In the genomic region with DNA sequence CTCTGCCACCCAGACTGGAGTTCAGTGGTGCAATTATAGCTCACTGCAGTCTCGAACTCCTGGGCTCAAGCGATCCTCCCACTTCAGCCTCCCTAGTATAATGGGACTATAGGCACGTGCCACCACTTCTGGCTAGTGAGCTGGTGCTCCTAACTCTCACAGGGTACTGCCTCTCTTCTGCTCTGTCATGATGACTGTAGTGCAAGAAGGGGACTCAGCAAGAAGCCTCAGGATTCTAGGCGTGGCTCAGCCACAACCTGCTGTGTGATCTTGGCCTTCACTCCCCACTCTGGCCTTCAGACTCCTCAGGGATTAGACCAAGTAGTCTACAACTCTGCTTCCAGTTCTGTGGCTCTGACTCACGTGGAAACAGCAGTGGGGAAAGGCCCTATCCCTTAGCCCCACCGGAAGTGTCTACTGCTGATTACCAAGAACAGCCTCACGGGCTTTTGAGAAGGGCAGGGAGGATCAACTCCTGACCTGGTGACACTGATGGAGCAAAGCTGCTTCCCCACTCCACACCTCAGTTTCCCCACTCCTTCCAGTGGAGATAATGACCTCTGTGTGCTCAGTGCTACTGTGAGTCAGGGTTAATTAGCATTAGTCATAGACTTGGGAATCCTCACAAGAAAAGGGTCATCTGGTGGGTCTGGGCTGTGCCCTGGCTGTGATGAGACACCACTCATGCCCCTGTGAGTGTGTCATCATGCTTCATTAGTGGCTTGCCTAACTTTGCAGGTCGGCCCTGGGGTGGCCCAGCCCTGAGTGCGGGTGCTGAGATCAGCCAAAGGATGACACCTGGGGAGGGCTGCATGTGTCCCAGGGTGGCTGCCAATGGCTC, we compare ENCODE assay signal across 8 cellular contexts. TPM values are rescaled to one million over a fixed set of nuclear protein-coding genes. Genes with fewer than 3 reads are reported as not detected.
DNase-seq lines count a peak whose midpoint lies in the region; ATAC-seq and TF ChIP-seq lines count a peak whose summit lies in the region.

No MANE protein-coding gene starts in this region.

- no peak for TF ChIP-seq CTCF in kidney epithelial cell (IDR thresholded peaks at IDR 0.05; ENCODE audit: insufficient read depth, low read length, poor library complexity, severe bottlenecking)

- H3K27me3 ChIP-seq in kidney epithelial cell (ENCODE audit: control insufficient read depth, insufficient read depth, low read length): no peaks in the 10 kb centered on the region

- H3K9me3 Mint-ChIP-seq in activated naive CD4-positive, alpha-beta T cell treated with anti-CD3 and anti-CD28 coated beads, Interleukin-2, amount 50 U/mL, for 72 hours: no peaks in the 10 kb centered on the region

- H3K36me3 ChIP-seq in kidney epithelial cell (ENCODE audit: control insufficient read depth, insufficient read depth, low read length): no peaks in the 10 kb centered on the region

- DNase-seq in COLO829 (ENCODE audit: low spot score): peak; percentile 95
- peak; percentile 65 for DNase-seq in HS-27A (ENCODE audit: low read depth)
- peak; percentile 15 to 76 for DNase-seq in activated naive CD4-positive, alpha-beta T cell treated with anti-CD3 and anti-CD28 coated beads, Interleukin-2, amount 50 U/mL, for 72 hours (ENCODE audit: low spot score in 2 of 2)
- peak; percentile 83 for DNase-seq in kidney epithelial cell (ENCODE audit: low read depth)
- no peak for DNase-seq in NCI-H2029 (lab: John Stamatoyannopoulos, UW)
- DNase-seq in ureter (ENCODE audit: low spot score): no peak

- no peak overlapping the region for H3K4me3 ChIP-seq in kidney epithelial cell (ENCODE audit: low read depth, low read length)

- ATAC-seq in GM19463 (IDR thresholded peaks at IDR 0.05; ENCODE audit: unreplicated experiment) (peak; percentile 51), HG02840 (IDR thresholded peaks at IDR 0.05; ENCODE audit: low FRiP score, unreplicated experiment) (no peak)
- ATAC-seq in activated naive CD4-positive, alpha-beta T cell treated with anti-CD3 and anti-CD28 coated beads, Interleukin-2, amount 50 U/mL, for 72 hours: peak; percentile 64 to 82

- peak overlapping the region; percentile 24 to 81 for H3K27ac Mint-ChIP-seq in activated naive CD4-positive, alpha-beta T cell treated with anti-CD3 and anti-CD28 coated beads, Interleukin-2, amount 50 U/mL, for 72 hours

- no peaks in the 10 kb centered on the region for H3K36me3 Mint-ChIP-seq in activated naive CD4-positive, alpha-beta T cell treated with anti-CD3 and anti-CD28 coated beads, Interleukin-2, amount 50 U/mL, for 72 hours

RNA-seq across cellular contexts. Expression of gene ZC3HC1, which starts 41.1 kb away (rescaled TPM):
- total RNA-seq in activated naive CD4-positive, alpha-beta T cell treated with anti-CD3 and anti-CD28 coated beads, Interleukin-2, amount 50 U/mL, for 72 hours: 10 to 100 TPM; 29.3 to 33.2 TPM
- total RNA-seq in kidney epithelial cell: 16.5 and 22.7 TPM in 2 replicates
- total RNA-seq in ureter: 12.7 TPM

RNA-seq across cellular contexts. Expression of gene UBE2H, which starts 57.3 kb away (rescaled TPM):
- 10 to 100 TPM; 30.0 to 35.5 TPM for total RNA-seq in activated naive CD4-positive, alpha-beta T cell treated with anti-CD3 and anti-CD28 coated beads, Interleukin-2, amount 50 U/mL, for 72 hours
- total RNA-seq in kidney epithelial cell: 127 and 133 TPM in 2 replicates
- 69.7 TPM for total RNA-seq in ureter

Comparison
In these comparisons a context has a peak if more than half of its experiments do, and no peak if none do; other contexts are left out.
1. DNase-seq: peak in COLO829 (single experiment), HS-27A (single experiment), activated naive CD4-positive, alpha-beta T cell treated with anti-CD3 and anti-CD28 coated beads, Interleukin-2, amount 50 U/mL, for 72 hours (2 of 2) and kidney epithelial cell (single experiment); none in NCI-H2029 (single experiment) and ureter (single experiment).